In genomic region chr9:133333011-133333410, GRCh38 we compare ENCODE assay signal across 23 cellular contexts. TPM values are rescaled to one million over a fixed set of nuclear protein-coding genes. Genes with fewer than 3 reads are reported as not detected.
DNase-seq lines count a peak whose midpoint lies in the region; ATAC-seq and TF ChIP-seq lines count a peak whose summit lies in the region.
"Had no signal": no experiment of that assay in that cellular context is flagged by ENCODE, and none has a peak within 500 bp of the region (broad histone marks: within the 10 kb centered on the region; RNA-seq: fewer than 3 reads in every experiment).

No MANE protein-coding gene starts in this region.

- intact Hi-C loops in activated T-helper 2 cell treated with anti-CD3 and anti-CD28 coated beads, Interferon-gamma antibody, Interleukin-2, Interleukin-4, amounts not matched to agents 10 μg/mL and 5 μg/mL and 100 μg/mL, durations not matched to agents 14 hours and 24 hours and 36 hours (cut with micrococcal nuclease) = loop anchor here (10.0 kb wide), 1 partner anchor 148 kb away; no protein-coding TSS in a partner anchor
- intact Hi-C loops in aorta (cut with DNase I) = no loop called here

- H3K4me1 ChIP-seq in osteoblast (ENCODE audit: insufficient read depth, low read length) = peaks cover 14% of the 10 kb centered on the region
- no peaks in the 10 kb centered on the region for H3K4me1 ChIP-seq in aorta (ENCODE audit: control insufficient read depth in 1 of 2, insufficient read depth in 2 of 2, low read length in 2 of 2)

- WGBS in aorta, 2 donors = 92 to 94% methylated on average over 11 of the region's 11 CpGs

- H3K27me3 ChIP-seq in osteoblast (ENCODE audit: insufficient read depth, low read length) (no peaks in the 10 kb centered on the region), aorta (ENCODE audit: control insufficient read depth in 1 of 2, insufficient read depth in 2 of 2, low read length in 1 of 2) (no peaks in the 10 kb centered on the region)
- H3K27me3 ChIP-seq: ascending aorta, neural progenitor cell, SJSA1, uterus had no signal

- H3K4me2 ChIP-seq in osteoblast (ENCODE audit: insufficient read depth, low read length) = no peak overlapping the region
- H3K4me2 ChIP-seq: neural progenitor cell had no signal

- no peaks in the 10 kb centered on the region for H3K36me3 Mint-ChIP-seq in activated naive CD8-positive, alpha-beta T cell
- peaks cover 49% of the 10 kb centered on the region for H3K36me3 Mint-ChIP-seq in activated naive CD8-positive, alpha-beta T cell treated with anti-CD3 and anti-CD28 coated beads for 36 hours
- peaks cover 77% of the 10 kb centered on the region for H3K36me3 Mint-ChIP-seq in activated T-helper 2 cell treated with anti-CD3 and anti-CD28 coated beads, Interferon-gamma antibody, Interleukin-2, Interleukin-4, amounts not matched to agents 10 μg/mL and 5 μg/mL and 100 μg/mL, durations not matched to agents 14 hours and 24 hours and 36 hours (ENCODE audit: low read depth)

- H3K4me3 Mint-ChIP-seq in activated naive CD8-positive, alpha-beta T cell = peak overlapping the region; percentile 53
- no peak overlapping the region for H3K4me3 Mint-ChIP-seq in activated naive CD8-positive, alpha-beta T cell treated with anti-CD3 and anti-CD28 coated beads for 36 hours
- peak overlapping the region; percentile 21 for H3K4me3 Mint-ChIP-seq in activated T-helper 2 cell treated with anti-CD3 and anti-CD28 coated beads, Interferon-gamma antibody, Interleukin-2, Interleukin-4, amounts not matched to agents 10 μg/mL and 5 μg/mL and 100 μg/mL, durations not matched to agents 14 hours and 24 hours and 36 hours (ENCODE audit: low read depth)
- H3K4me3 Mint-ChIP-seq: neural progenitor cell had no signal

- no peaks in the 10 kb centered on the region for H3K27me3 Mint-ChIP-seq in activated naive CD8-positive, alpha-beta T cell
- no peaks in the 10 kb centered on the region for H3K27me3 Mint-ChIP-seq in activated naive CD8-positive, alpha-beta T cell treated with anti-CD3 and anti-CD28 coated beads for 36 hours
- no peaks in the 10 kb centered on the region for H3K27me3 Mint-ChIP-seq in activated T-helper 2 cell treated with anti-CD3 and anti-CD28 coated beads, Interferon-gamma antibody, Interleukin-2, Interleukin-4, amounts not matched to agents 10 μg/mL and 5 μg/mL and 100 μg/mL, durations not matched to agents 14 hours and 24 hours and 36 hours (ENCODE audit: low read depth)
- H3K27me3 Mint-ChIP-seq: T-cell had no signal

- H3K36me3 ChIP-seq in osteoblast (ENCODE audit: insufficient read depth, low read length) (peaks cover 45% of the 10 kb centered on the region), aorta (ENCODE audit: control insufficient read depth in 1 of 2, insufficient read depth in 2 of 2, low read length in 1 of 2) (peaks cover 0 to 6% of the 10 kb centered on the region in 2 donors)
- H3K36me3 ChIP-seq: neural progenitor cell, uterus had no signal

- H3K4me1 Mint-ChIP-seq in activated naive CD8-positive, alpha-beta T cell (ENCODE audit: low read depth) = peaks cover 26% of the 10 kb centered on the region
- peaks cover 29% of the 10 kb centered on the region for H3K4me1 Mint-ChIP-seq in activated naive CD8-positive, alpha-beta T cell treated with anti-CD3 and anti-CD28 coated beads for 36 hours
- H3K4me1 Mint-ChIP-seq in activated T-helper 2 cell treated with anti-CD3 and anti-CD28 coated beads, Interferon-gamma antibody, Interleukin-2, Interleukin-4, amounts not matched to agents 10 μg/mL and 5 μg/mL and 100 μg/mL, durations not matched to agents 14 hours and 24 hours and 36 hours (ENCODE audit: low read depth) = peaks cover 12% of the 10 kb centered on the region

- no peaks in the 10 kb centered on the region for H3K9me3 Mint-ChIP-seq in activated naive CD8-positive, alpha-beta T cell (ENCODE audit: low read depth)
- H3K9me3 Mint-ChIP-seq in activated naive CD8-positive, alpha-beta T cell treated with anti-CD3 and anti-CD28 coated beads for 36 hours = no peaks in the 10 kb centered on the region
- H3K9me3 Mint-ChIP-seq in activated T-helper 2 cell treated with anti-CD3 and anti-CD28 coated beads, Interferon-gamma antibody, Interleukin-2, Interleukin-4, amounts not matched to agents 10 μg/mL and 5 μg/mL and 100 μg/mL, durations not matched to agents 14 hours and 24 hours and 36 hours = no peaks in the 10 kb centered on the region
- H3K9me3 Mint-ChIP-seq: T-cell had no signal

- H3K9me3 ChIP-seq in osteoblast (ENCODE audit: low read depth, low read length) (no peaks in the 10 kb centered on the region), aorta (ENCODE audit: control insufficient read depth, low read length) (no peaks in the 10 kb centered on the region)
- H3K9me3 ChIP-seq: ascending aorta, lower lobe of right lung, SJSA1, uterus had no signal

- DNase-seq in activated naive CD8-positive, alpha-beta T cell treated with anti-CD3 and anti-CD28 coated beads for 36 hours = no peak
- no peak for DNase-seq in activated T-helper 2 cell treated with anti-CD3 and anti-CD28 coated beads, Interferon-gamma antibody, Interleukin-2, Interleukin-4, amounts not matched to agents 10 μg/mL and 5 μg/mL and 100 μg/mL, durations not matched to agents 14 hours and 24 hours and 36 hours (ENCODE audit: low spot score)
- peak; percentile 72 for DNase-seq in osteoblast (ENCODE audit: insufficient read length, low spot score, missing footprints)
- DNase-seq in aorta = peak; percentile 22 to 45
- DNase-seq in kidney glomerular epithelial cell (lab: John Stamatoyannopoulos, UW) = no peak
- DNase-seq in GM19238 (ENCODE audit: insufficient read length, low spot score) = no peak
- DNase-seq in NCI-H1048 (lab: John Stamatoyannopoulos, UW) = no peak
- DNase-seq: ACHN; activated CD4-positive, alpha-beta T cell treated with anti-CD3 and anti-CD28 coated beads for 1 hour; cerebellar nuclear complex; NCI-H1092; NCI-H187 treated with DMSO at 0.1 percent for 48 hours; NCI-H524 treated with DMSO at 0.1 percent for 48 hours had no signal

- no peak overlapping the region for H3K27ac Mint-ChIP-seq in activated naive CD8-positive, alpha-beta T cell
- H3K27ac Mint-ChIP-seq in activated naive CD8-positive, alpha-beta T cell treated with anti-CD3 and anti-CD28 coated beads for 36 hours = no peak overlapping the region
- no peak overlapping the region for H3K27ac Mint-ChIP-seq in activated T-helper 2 cell treated with anti-CD3 and anti-CD28 coated beads, Interferon-gamma antibody, Interleukin-2, Interleukin-4, amounts not matched to agents 10 μg/mL and 5 μg/mL and 100 μg/mL, durations not matched to agents 14 hours and 24 hours and 36 hours
- H3K27ac Mint-ChIP-seq: neural progenitor cell, T-cell had no signal

- no peak for TF ChIP-seq CTCF in osteoblast (IDR thresholded peaks at IDR 0.05; ENCODE audit: extremely low read depth, low read depth, low read length)

- H3K4me3 ChIP-seq in osteoblast (ENCODE audit: insufficient read depth, low read length) (no peak overlapping the region), aorta (ENCODE audit: low read length in 2 of 2) (no peak overlapping the region)
- H3K4me3 ChIP-seq: ascending aorta, lower lobe of right lung, neural progenitor cell, SJSA1, uterus had no signal

- ATAC-seq in aorta (ENCODE audit: low FRiP score) = no peak
- ATAC-seq: HCT116, HepG2, lower lobe of right lung, T-cell had no signal

- peaks cover 21% of the 10 kb centered on the region for H4K20me1 ChIP-seq in osteoblast (ENCODE audit: insufficient read depth, low read length)

- H2AFZ ChIP-seq in osteoblast (ENCODE audit: low read length) = no peak overlapping the region
- H2AFZ ChIP-seq: neural progenitor cell had no signal

- no peak overlapping the region for H3K27ac ChIP-seq in osteoblast (ENCODE audit: low read depth, low read length)
- H3K27ac ChIP-seq in aorta (ENCODE audit: low read depth in 1 of 2, low read length in 2 of 2) = no peak overlapping the region
- H3K27ac ChIP-seq: ascending aorta, C4-2B, lower lobe of right lung, neural progenitor cell, SJSA1, uterus had no signal

- H3K79me2 ChIP-seq in osteoblast (ENCODE audit: insufficient read depth, low read length) = peaks cover 31% of the 10 kb centered on the region

RNA-seq across cellular contexts. Expression of gene SURF6, which starts 3.0 kb away (rescaled TPM):
- 10 to 100 TPM; 31.8 to 33.0 TPM for total RNA-seq in activated naive CD8-positive, alpha-beta T cell treated with anti-CD3 and anti-CD28 coated beads for 36 hours
- total RNA-seq in activated T-helper 2 cell treated with anti-CD3 and anti-CD28 coated beads, Interferon-gamma antibody, Interleukin-2, Interleukin-4, amounts not matched to agents 10 μg/mL and 5 μg/mL and 100 μg/mL, durations not matched to agents 14 hours and 24 hours and 36 hours = 23.0 and 24.4 TPM in 2 replicates
- total RNA-seq in osteoblast = 5.9 and 7.6 TPM in 2 replicates
- total RNA-seq in aorta = 10 to 100 TPM; 13.3 to 16.3 TPM
- polyA plus RNA-seq in aorta = 10 to 100 TPM; 15.7 to 23.6 TPM

RNA-seq across cellular contexts. Expression of gene MED22, which starts 14.9 kb away (rescaled TPM):
- total RNA-seq in activated naive CD8-positive, alpha-beta T cell treated with anti-CD3 and anti-CD28 coated beads for 36 hours = 10 to 100 TPM; 42.3 to 45.2 TPM
- 35.2 and 36.4 TPM in 2 replicates for total RNA-seq in activated T-helper 2 cell treated with anti-CD3 and anti-CD28 coated beads, Interferon-gamma antibody, Interleukin-2, Interleukin-4, amounts not matched to agents 10 μg/mL and 5 μg/mL and 100 μg/mL, durations not matched to agents 14 hours and 24 hours and 36 hours
- total RNA-seq in osteoblast (14.5 and 15.3 TPM in 2 replicates), aorta (10 to 100 TPM; 18.6 to 37.0 TPM)
- 10 to 100 TPM; 10.8 to 30.3 TPM for polyA plus RNA-seq in aorta

RNA-seq across cellular contexts. Expression of gene RPL7A, which starts 15.0 kb away (rescaled TPM):
- 1,000 to 10,000 TPM; 3,142 to 3,195 TPM for total RNA-seq in activated naive CD8-positive, alpha-beta T cell treated with anti-CD3 and anti-CD28 coated beads for 36 hours
- total RNA-seq in activated T-helper 2 cell treated with anti-CD3 and anti-CD28 coated beads, Interferon-gamma antibody, Interleukin-2, Interleukin-4, amounts not matched to agents 10 μg/mL and 5 μg/mL and 100 μg/mL, durations not matched to agents 14 hours and 24 hours and 36 hours = 2,586 and 2,588 TPM in 2 replicates
- total RNA-seq in osteoblast (1,638 and 1,763 TPM in 2 replicates), aorta (1,000 to 10,000 TPM; 1,304 to 1,328 TPM)
- 1,000 to 10,000 TPM; 2,763 to 3,584 TPM for polyA plus RNA-seq in aorta

RNA-seq across cellular contexts. Expression of gene SURF1, which starts 23.3 kb away (rescaled TPM):
- 10 to 100 TPM; 25.4 to 26.6 TPM for total RNA-seq in activated naive CD8-positive, alpha-beta T cell treated with anti-CD3 and anti-CD28 coated beads for 36 hours
- 32.4 and 33.0 TPM in 2 replicates for total RNA-seq in activated T-helper 2 cell treated with anti-CD3 and anti-CD28 coated beads, Interferon-gamma antibody, Interleukin-2, Interleukin-4, amounts not matched to agents 10 μg/mL and 5 μg/mL and 100 μg/mL, durations not matched to agents 14 hours and 24 hours and 36 hours
- total RNA-seq in osteoblast (21.0 and 24.8 TPM in 2 replicates), aorta (10 to 100 TPM; 29.2 to 41.2 TPM)
- polyA plus RNA-seq in aorta = 10 to 100 TPM; 79.5 to 85.4 TPM

RNA-seq across cellular contexts. Expression of gene SURF2, which starts 23.3 kb away (rescaled TPM):
- 10 to 100 TPM; 30.7 to 32.2 TPM for total RNA-seq in activated naive CD8-positive, alpha-beta T cell treated with anti-CD3 and anti-CD28 coated beads for 36 hours
- total RNA-seq in activated T-helper 2 cell treated with anti-CD3 and anti-CD28 coated beads, Interferon-gamma antibody, Interleukin-2, Interleukin-4, amounts not matched to agents 10 μg/mL and 5 μg/mL and 100 μg/mL, durations not matched to agents 14 hours and 24 hours and 36 hours = 16.9 and 22.1 TPM in 2 replicates
- total RNA-seq in osteoblast (10.3 and 15.2 TPM in 2 replicates), aorta (1 to 10 TPM; 9.2 to 9.9 TPM)
- 10 to 100 TPM; 26.6 to 29.2 TPM for polyA plus RNA-seq in aorta

Comparison
In these comparisons a context has a peak if more than half of its experiments do, and no peak if none do; other contexts are left out.
1. DNase-seq: peak in osteoblast (single experiment) and aorta (2 of 2); none in activated naive CD8-positive, alpha-beta T cell treated with anti-CD3 and anti-CD28 coated beads for 36 hours (single experiment), activated T-helper 2 cell treated with anti-CD3 and anti-CD28 coated beads, Interferon-gamma antibody, Interleukin-2, Interleukin-4, amounts not matched to agents 10 μg/mL and 5 μg/mL and 100 μg/mL, durations not matched to agents 14 hours and 24 hours and 36 hours (single experiment), kidney glomerular epithelial cell (single experiment), GM19238 (single experiment) and NCI-H1048 (single experiment).